Comparison of ENCODE assay signal across 8 cellular contexts in the genomic region with DNA sequence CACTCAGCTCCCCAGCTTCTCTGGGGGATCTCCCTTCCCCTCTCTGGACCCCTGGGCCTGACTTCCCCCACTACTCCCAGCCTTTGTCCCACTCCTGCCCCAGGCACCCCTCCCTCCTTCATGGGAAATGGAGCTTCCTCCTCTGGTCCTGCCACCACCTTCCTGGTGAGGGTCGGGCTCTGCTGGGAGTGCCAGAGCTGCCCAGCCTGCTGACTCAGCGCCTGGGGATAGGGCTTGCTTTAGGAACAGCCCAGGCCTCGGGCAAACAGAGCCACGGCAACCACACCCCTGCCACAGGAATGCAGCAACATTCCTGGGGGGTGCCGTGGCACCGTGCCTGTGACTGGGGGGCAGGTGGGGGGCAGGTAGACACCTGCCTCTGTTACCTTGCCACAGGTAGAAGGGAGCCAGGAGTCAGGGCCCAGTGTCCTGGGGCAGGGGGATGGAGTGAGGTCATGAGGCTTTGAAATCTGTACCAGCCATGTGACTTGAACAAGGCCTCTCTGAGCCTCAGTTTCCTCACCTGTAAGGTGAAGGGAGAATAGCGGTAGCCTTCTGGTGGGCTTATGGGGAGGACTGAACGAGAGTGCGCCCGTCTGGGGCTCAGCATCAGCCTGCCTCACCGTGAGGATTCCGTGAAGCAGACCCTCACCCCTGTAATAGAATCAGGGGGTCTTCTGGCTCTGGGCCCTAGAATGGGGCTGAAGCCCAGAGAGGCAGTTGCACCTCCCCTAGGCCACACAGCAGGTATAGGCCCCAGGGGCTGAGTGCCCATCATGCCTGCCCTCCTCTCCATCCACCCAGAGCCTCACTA. TPM values are rescaled to one million over a fixed set of nuclear protein-coding genes. Genes with fewer than 3 reads are reported as not detected.
DNase-seq lines count a peak whose midpoint lies in the region; ATAC-seq and TF ChIP-seq lines count a peak whose summit lies in the region.

No MANE protein-coding gene starts in this region.

- H3K4me3 ChIP-seq in SK-N-MC (peak overlapping the region; percentile 42; the same call in 1 of the 2 replicates), sigmoid colon (no peak overlapping the region)

- H3K27me3 ChIP-seq in sigmoid colon, result no peaks in the 10 kb centered on the region

- intact Hi-C loops in sigmoid colon (cut with DNase I), result no loop called here

- ATAC-seq in GM18505 (IDR thresholded peaks at IDR 0.05; ENCODE audit: unreplicated experiment) (no peak), GM19324 (IDR thresholded peaks at IDR 0.05; ENCODE audit: low FRiP score, unreplicated experiment) (no peak)

- no peak for TF ChIP-seq EP300 in sigmoid colon (IDR thresholded peaks at IDR 0.05)

- H3K9ac ChIP-seq in SK-N-MC (ENCODE audit: insufficient read length), result peak overlapping the region; percentile 17

- DNase-seq in GM03348 (ENCODE audit: low spot score) (peak; percentile 79), SK-N-MC (ENCODE audit: low read depth, low spot score) (no peak), fibroblast of peridontal ligament (ENCODE audit: extremely low read depth) (peak; percentile 49), sigmoid colon (no peak), NCI-H1436 (lab: John Stamatoyannopoulos, UW) (no peak)
- DNase-seq in activated CD8-positive, alpha-beta memory T cell treated with anti-CD3 and anti-CD28 coated beads for 24 hours, result no peak

- TF ChIP-seq CTCF in sigmoid colon (IDR thresholded peaks at IDR 0.05), result no peak

- H3K27ac ChIP-seq in SK-N-MC (peak overlapping the region; percentile 90), sigmoid colon (peak overlapping the region in 3 of 4 donors; percentile 11 to 88 (median 58))

- TF ChIP-seq POLR2A in sigmoid colon (IDR thresholded peaks at IDR 0.05) (no peak), GM18505 (IDR thresholded peaks at IDR 0.05; ENCODE audit: borderline replicate concordance, extremely low read depth, insufficient read depth, insufficient read length) (no peak)

- WGBS in sigmoid colon, 2 donors, result 40 to 57% methylated on average over 12 of the region's 12 CpGs

- H3K4me1 ChIP-seq in sigmoid colon, result peaks cover 0 to 58% (median 58%) of the 10 kb centered on the region in 4 donors

- H3K9me3 ChIP-seq in SK-N-MC (ENCODE audit: low read depth, low read length), result no peaks in the 10 kb centered on the region
- H3K9me3 ChIP-seq in sigmoid colon, result no peaks in the 10 kb centered on the region

- H3K36me3 ChIP-seq in SK-N-MC (ENCODE audit: insufficient read depth, low read length), result no peaks in the 10 kb centered on the region
- H3K36me3 ChIP-seq in sigmoid colon, result no peaks in the 10 kb centered on the region

RNA-seq across cellular contexts. Expression of a gene that starts 17.8 kb away (rescaled TPM):
- 1 to 10 TPM; 3.3 to 6.4 (median 4.9) TPM for total RNA-seq in sigmoid colon
- 10 to 100 TPM in 1 of 3 donors, 1 to 10 TPM in 2; 6.0 to 24.7 (median 9.9) TPM for polyA plus RNA-seq in sigmoid colon

RNA-seq across cellular contexts. Expression of a gene that starts 38.8 kb away (rescaled TPM):
- total RNA-seq in sigmoid colon, result 1 to 10 TPM in 3 of 4 donors, not detected in 1; 2.5 to 4.4 (median 3.6) TPM
- polyA plus RNA-seq in sigmoid colon, result 10 to 100 TPM in 1 of 3 donors, 1 to 10 TPM in 2; 2.5 to 10.8 (median 7.2) TPM

Comparison
In these comparisons a context has a peak if more than half of its experiments do, and no peak if none do; other contexts are left out.
1. DNase-seq: peak in GM03348 (single experiment) and fibroblast of peridontal ligament (single experiment); none in SK-N-MC (single experiment), sigmoid colon (single experiment), activated CD8-positive, alpha-beta memory T cell treated with anti-CD3 and anti-CD28 coated beads for 24 hours (single experiment) and NCI-H1436 (single experiment).